Comparison of ENCODE assay signal across 14 cellular contexts in genomic region chr18:63189041-63189440, GRCh38.
"Had no signal": no experiment of that assay in that cellular context is flagged by ENCODE, and none has a peak within 500 bp of the region (broad histone marks: within the 10 kb centered on the region; RNA-seq: fewer than 3 reads in every experiment).

No MANE protein-coding gene starts in this region.

- H3K4me1 Mint-ChIP-seq: endodermal cell had no signal

- ATAC-seq: left ventricle myocardium superior had no signal

- DNase-seq: activated CD4-positive, alpha-beta T cell treated with anti-CD3 and anti-CD28 coated beads for 1 hour; activated CD4-positive, alpha-beta T cell treated with anti-CD3 and anti-CD28 coated beads, Interleukin-2, amount 50 U/mL, for 48 hours; activated naive CD4-positive, alpha-beta T cell treated with Interleukin-2 at 50 U/mL for 16 hours; brain microvascular endothelial cell; cerebellar nuclear complex; dermis blood vessel endothelial cell; endodermal cell; kidney; left ventricle myocardium superior; mesendoderm; ovary; stimulated activated CD4-positive, alpha-beta T cell treated with anti-CD3 and anti-CD28 coated beads, Interleukin-2, amount 100 ng/mL, for 48 hours; tibial artery had no signal

- H3K36me3 Mint-ChIP-seq: neural progenitor cell had no signal

- H3K27ac Mint-ChIP-seq: endodermal cell, neural progenitor cell had no signal

- H3K9me3 Mint-ChIP-seq: endodermal cell, neural progenitor cell had no signal

- H3K4me3 Mint-ChIP-seq: endodermal cell, neural progenitor cell had no signal
